Comparison of ENCODE assay signal across 8 cellular contexts in genomic region chr1:244796719-244797406, GRCh38. TPM values are rescaled to one million over a fixed set of nuclear protein-coding genes. Genes with fewer than 3 reads are reported as not detected.
DNase-seq lines count a peak whose midpoint lies in the region; ATAC-seq, FAIRE-seq and TF ChIP-seq lines count a peak whose summit lies in the region.

No MANE protein-coding gene starts in this region.

- no peaks in the 10 kb centered on the region for H3K36me3 Mint-ChIP-seq in GM23338 (ENCODE audit: low read depth)
- H3K36me3 Mint-ChIP-seq in activated CD8-positive, alpha-beta T cell treated with anti-CD3 and anti-CD28 coated beads for 36 hours (ENCODE audit: low read depth): no peaks in the 10 kb centered on the region

- ATAC-seq in GM23338 (peak; percentile 75), mucosa of descending colon (peak; percentile 83), HG03139 (IDR thresholded peaks at IDR 0.05; ENCODE audit: unreplicated experiment) (no peak)
- peak; percentile 38 for ATAC-seq in activated CD8-positive, alpha-beta T cell treated with anti-CD3 and anti-CD28 coated beads for 36 hours
- no peak for ATAC-seq in stimulated activated naive CD8-positive, alpha-beta T cell treated with anti-CD3 and anti-CD28 coated beads, Interleukin-15, amount 100 ng/mL, for 72 hours

- H2AFZ ChIP-seq in GM23338: no peak overlapping the region; the same call in 1 of the 2 replicates

- POLR2A ChIA-PET in activated CD8-positive, alpha-beta T cell treated with anti-CD3 and anti-CD28 coated beads for 36 hours (lab: Charles Lee): no interaction called here

- no peak overlapping the region for H3K4me3 Mint-ChIP-seq in GM23338
- no peak overlapping the region for H3K4me3 Mint-ChIP-seq in activated CD8-positive, alpha-beta T cell treated with anti-CD3 and anti-CD28 coated beads for 36 hours
- H3K4me3 Mint-ChIP-seq in stimulated activated naive CD8-positive, alpha-beta T cell treated with anti-CD3 and anti-CD28 coated beads, Interleukin-15, amount 100 ng/mL, for 72 hours: no peak overlapping the region

- no peaks in the 10 kb centered on the region for H3K36me3 ChIP-seq in GM23338 (ENCODE audit: insufficient read depth)
- no peaks in the 10 kb centered on the region for H3K36me3 ChIP-seq in mucosa of descending colon (ENCODE audit: low read depth)

- no peak overlapping the region for H3K4me3 ChIP-seq in GM23338
- no peak overlapping the region for H3K4me3 ChIP-seq in mucosa of descending colon

- H3K27me3 Mint-ChIP-seq in GM23338 (ENCODE audit: insufficient read depth, low read depth, poor library complexity): peaks cover 14% of the 10 kb centered on the region
- no peaks in the 10 kb centered on the region for H3K27me3 Mint-ChIP-seq in activated CD8-positive, alpha-beta T cell treated with anti-CD3 and anti-CD28 coated beads for 36 hours
- no peaks in the 10 kb centered on the region for H3K27me3 Mint-ChIP-seq in stimulated activated naive CD8-positive, alpha-beta T cell treated with anti-CD3 and anti-CD28 coated beads, Interleukin-15, amount 100 ng/mL, for 72 hours

- H3K27ac ChIP-seq in GM23338 (ENCODE audit: low read depth): no peak overlapping the region

- intact Hi-C loops in activated CD8-positive, alpha-beta T cell treated with anti-CD3 and anti-CD28 coated beads for 36 hours (cut with micrococcal nuclease): loop anchor here (1.0 kb wide), 1 partner anchor 194 kb away; no protein-coding TSS in a partner anchor
- intact Hi-C loops in mucosa of descending colon (cut with DNase I, micrococcal nuclease): loop anchor here (5.0 kb wide), 1 partner anchor 195 kb away; no protein-coding TSS in a partner anchor

- peaks cover 3% of the 10 kb centered on the region; the same call in 1 of the 3 replicates for H3K9me3 Mint-ChIP-seq in GM23338
- no peaks in the 10 kb centered on the region for H3K9me3 Mint-ChIP-seq in activated CD8-positive, alpha-beta T cell treated with anti-CD3 and anti-CD28 coated beads for 36 hours
- H3K9me3 Mint-ChIP-seq in stimulated activated naive CD8-positive, alpha-beta T cell treated with anti-CD3 and anti-CD28 coated beads, Interleukin-15, amount 100 ng/mL, for 72 hours: no peaks in the 10 kb centered on the region

- H3K4me1 Mint-ChIP-seq in GM23338: peaks cover 2% of the 10 kb centered on the region; the same call in 2 of the 3 replicates
- H3K4me1 Mint-ChIP-seq in activated CD8-positive, alpha-beta T cell treated with anti-CD3 and anti-CD28 coated beads for 36 hours (ENCODE audit: low read depth): peaks cover 4% of the 10 kb centered on the region
- no peaks in the 10 kb centered on the region for H3K4me1 Mint-ChIP-seq in stimulated activated naive CD8-positive, alpha-beta T cell treated with anti-CD3 and anti-CD28 coated beads, Interleukin-15, amount 100 ng/mL, for 72 hours

- no peaks in the 10 kb centered on the region; the same call in 1 of the 2 replicates for H3K4me1 ChIP-seq in GM23338 (ENCODE audit: insufficient read depth)
- H3K4me1 ChIP-seq in mucosa of descending colon (ENCODE audit: low read depth): no peaks in the 10 kb centered on the region

- no peaks in the 10 kb centered on the region for H3K9me3 ChIP-seq in mucosa of descending colon

- H3K27ac Mint-ChIP-seq in GM23338: no peak overlapping the region
- H3K27ac Mint-ChIP-seq in activated CD8-positive, alpha-beta T cell treated with anti-CD3 and anti-CD28 coated beads for 36 hours: no peak overlapping the region
- H3K27ac Mint-ChIP-seq in stimulated activated naive CD8-positive, alpha-beta T cell treated with anti-CD3 and anti-CD28 coated beads, Interleukin-15, amount 100 ng/mL, for 72 hours: no peak overlapping the region

- TF ChIP-seq CTCF in GM23338 (conservative IDR thresholded peaks at IDR 0.05; ENCODE audit: low read depth in 2 of 2): peak; percentile 96 to 98
- TF ChIP-seq CTCF in activated CD8-positive, alpha-beta T cell treated with anti-CD3 and anti-CD28 coated beads for 36 hours (IDR thresholded peaks at IDR 0.05): peak; percentile 99
- no peak for TF ChIP-seq CTCF in mucosa of descending colon (IDR thresholded peaks at IDR 0.05)

- FAIRE-seq in endometrium (lab: Jason Lieb, UNC): peak; percentile 57

- H3K79me2 ChIP-seq in GM23338 (replicated peaks; ENCODE audit: insufficient read depth): no peaks in the 10 kb centered on the region

- CTCF ChIA-PET in activated CD8-positive, alpha-beta T cell treated with anti-CD3 and anti-CD28 coated beads for 36 hours (lab: Charles Lee): interaction anchor here (0.6 to 4.5 kb wide), 29 partner anchors 9 to 249 kb away, joined by 3 to 100 read pairs (median 3); no protein-coding TSS in a partner anchor

- no peak overlapping the region for H3K4me2 ChIP-seq in GM23338

- H3K27me3 ChIP-seq in GM23338 (ENCODE audit: insufficient read depth): no peaks in the 10 kb centered on the region

- 0 out of 2 replicates have a peak, but pooled peaks cover 2% of the 10 kb centered on the region for H3F3A ChIP-seq in GM23338 (replicated peaks; ENCODE audit: low read depth)

- H4K20me1 ChIP-seq in GM23338 (replicated peaks; ENCODE audit: insufficient read depth): no peaks in the 10 kb centered on the region

- DNase-seq in AG20443 (ENCODE audit: low spot score) (peak; percentile 64), GM23338 (ENCODE audit: low spot score) (peak; percentile 81), NCI-H748 (lab: John Stamatoyannopoulos, UW; ENCODE audit: unreplicated experiment) (peak; percentile 56), mucosa of descending colon (peak in 1 of 3 donors; percentile 87)
- peak; percentile 66 for DNase-seq in activated CD8-positive, alpha-beta T cell treated with anti-CD3 and anti-CD28 coated beads for 36 hours
- DNase-seq in stimulated activated naive CD8-positive, alpha-beta T cell treated with anti-CD3 and anti-CD28 coated beads, Interleukin-15, amount 100 ng/mL, for 72 hours: peak; percentile 26 to 29

- H3K9me2 ChIP-seq in GM23338 (ENCODE audit: insufficient read depth): no peaks in the 10 kb centered on the region

TF ChIP-seq in GM23338, 12 proteins besides CTCF, POLR2A, EP300 and RAD21 (continues in another document):
- no peak for TF ChIP-seq POLR2AphosphoS5 (IDR thresholded peaks at IDR 0.05; ENCODE audit: low read depth)
- no peak for TF ChIP-seq STAT1 (IDR thresholded peaks at IDR 0.05; ENCODE audit: unreplicated experiment)
- no peak for TF ChIP-seq ZNF114 (CRISPR knock-in tag; IDR thresholded peaks at IDR 0.05)
- no peak for TF ChIP-seq EZH2 (IDR thresholded peaks at IDR 0.05; ENCODE audit: low read depth, unreplicated experiment)
- TF ChIP-seq CREB1 (CRISPR knock-in tag; IDR thresholded peaks at IDR 0.05; ENCODE audit: low read depth): no peak
- TF ChIP-seq NANOG (IDR thresholded peaks at IDR 0.05; ENCODE audit: borderline replicate concordance): no peak
- TF ChIP-seq EZH2phosphoT487 (IDR thresholded peaks at IDR 0.05; ENCODE audit: unreplicated experiment): no peak
- no peak for TF ChIP-seq ZNF331 (CRISPR knock-in tag; IDR thresholded peaks at IDR 0.05; ENCODE audit: low read depth)
- TF ChIP-seq REST (IDR thresholded peaks at IDR 0.05; ENCODE audit: unreplicated experiment): no peak
- TF ChIP-seq JUNB (IDR thresholded peaks at IDR 0.05; ENCODE audit: unreplicated experiment): no peak
- TF ChIP-seq ETS1 (IDR thresholded peaks at IDR 0.05): no peak

RNA-seq across cellular contexts. Expression of gene COX20, which starts 38.6 kb away (rescaled TPM):
- 19.3 and 20.0 TPM in 2 replicates for total RNA-seq in GM23338 (2014; rRNA removed; shearing (Covaris generic))
- 175 and 187 TPM in 2 replicates for polyA plus RNA-seq in GM23338 (2016; fragmentation: Nextera tagmentation; extraction: Ambion mirVana)
- 10 to 100 TPM; 33.1 to 34.7 TPM for total RNA-seq in activated CD8-positive, alpha-beta T cell treated with anti-CD3 and anti-CD28 coated beads for 36 hours
- total RNA-seq in mucosa of descending colon: 10 to 100 TPM; 18.9 to 37.7 (median 32.3) TPM

Comparison
In these comparisons a context has a peak if more than half of its experiments do, and no peak if none do; other contexts are left out.
1. ATAC-seq: peak in GM23338 (single experiment), activated CD8-positive, alpha-beta T cell treated with anti-CD3 and anti-CD28 coated beads for 36 hours (single experiment) and mucosa of descending colon (single experiment); none in stimulated activated naive CD8-positive, alpha-beta T cell treated with anti-CD3 and anti-CD28 coated beads, Interleukin-15, amount 100 ng/mL, for 72 hours (single experiment) and HG03139 (single experiment).